In the genomic region with DNA sequence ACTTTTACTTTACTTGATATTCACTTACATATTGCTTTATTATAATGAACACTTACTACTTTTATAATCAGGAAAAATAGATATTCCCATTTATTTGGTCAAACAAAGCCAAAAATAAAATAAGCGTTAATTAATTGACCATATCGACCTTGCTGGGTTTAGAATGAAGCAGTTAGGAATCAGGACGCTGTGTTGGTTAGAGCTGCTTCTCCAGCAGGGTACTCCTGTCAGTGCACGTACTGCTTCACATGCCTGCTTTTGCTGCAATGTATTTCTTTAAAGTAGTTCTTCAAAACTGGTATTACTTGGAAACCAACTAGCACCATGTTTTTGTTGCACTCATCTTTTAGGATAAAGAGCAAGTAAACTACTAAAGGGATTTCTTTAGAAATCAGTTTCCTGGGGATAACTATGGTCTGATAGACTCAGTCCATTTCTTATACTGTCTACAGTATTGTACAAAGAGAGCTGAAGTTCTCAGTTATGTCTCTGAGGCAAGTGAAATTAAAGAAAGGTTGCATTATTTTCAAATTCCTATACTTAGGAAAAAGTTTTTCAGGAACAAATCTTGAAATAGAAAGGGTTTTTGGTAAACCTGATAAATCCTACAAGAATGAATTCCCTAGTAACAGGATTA, we compare ENCODE assay signal across 1 cellular context.
A peak's percentile ranks its signal among the peaks of the same experiment; 100 is the strongest.
TF ChIP-seq lines count a peak whose summit lies in the region.

No MANE protein-coding gene starts in this region.

TF ChIP-seq in K562, 482 proteins besides CTCF, POLR2A, EP300 and RAD21:
- TF ChIP-seq, protein P1, sequence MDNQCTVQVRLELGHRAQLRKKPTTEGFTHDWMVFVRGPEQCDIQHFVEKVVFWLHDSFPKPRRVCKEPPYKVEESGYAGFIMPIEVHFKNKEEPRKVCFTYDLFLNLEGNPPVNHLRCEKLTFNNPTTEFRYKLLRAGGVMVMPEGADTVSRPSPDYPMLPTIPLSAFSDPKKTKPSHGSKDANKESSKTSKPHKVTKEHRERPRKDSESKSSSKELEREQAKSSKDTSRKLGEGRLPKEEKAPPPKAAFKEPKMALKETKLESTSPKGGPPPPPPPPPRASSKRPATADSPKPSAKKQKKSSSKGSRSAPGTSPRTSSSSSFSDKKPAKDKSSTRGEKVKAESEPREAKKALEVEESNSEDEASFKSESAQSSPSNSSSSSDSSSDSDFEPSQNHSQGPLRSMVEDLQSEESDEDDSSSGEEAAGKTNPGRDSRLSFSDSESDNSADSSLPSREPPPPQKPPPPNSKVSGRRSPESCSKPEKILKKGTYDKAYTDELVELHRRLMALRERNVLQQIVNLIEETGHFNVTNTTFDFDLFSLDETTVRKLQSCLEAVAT (IDR thresholded peaks at IDR 0.05) = peak in 1 of 2 experiments; percentile 68; a peak in 1 of 4 replicates
- TF ChIP-seq, protein P2, sequence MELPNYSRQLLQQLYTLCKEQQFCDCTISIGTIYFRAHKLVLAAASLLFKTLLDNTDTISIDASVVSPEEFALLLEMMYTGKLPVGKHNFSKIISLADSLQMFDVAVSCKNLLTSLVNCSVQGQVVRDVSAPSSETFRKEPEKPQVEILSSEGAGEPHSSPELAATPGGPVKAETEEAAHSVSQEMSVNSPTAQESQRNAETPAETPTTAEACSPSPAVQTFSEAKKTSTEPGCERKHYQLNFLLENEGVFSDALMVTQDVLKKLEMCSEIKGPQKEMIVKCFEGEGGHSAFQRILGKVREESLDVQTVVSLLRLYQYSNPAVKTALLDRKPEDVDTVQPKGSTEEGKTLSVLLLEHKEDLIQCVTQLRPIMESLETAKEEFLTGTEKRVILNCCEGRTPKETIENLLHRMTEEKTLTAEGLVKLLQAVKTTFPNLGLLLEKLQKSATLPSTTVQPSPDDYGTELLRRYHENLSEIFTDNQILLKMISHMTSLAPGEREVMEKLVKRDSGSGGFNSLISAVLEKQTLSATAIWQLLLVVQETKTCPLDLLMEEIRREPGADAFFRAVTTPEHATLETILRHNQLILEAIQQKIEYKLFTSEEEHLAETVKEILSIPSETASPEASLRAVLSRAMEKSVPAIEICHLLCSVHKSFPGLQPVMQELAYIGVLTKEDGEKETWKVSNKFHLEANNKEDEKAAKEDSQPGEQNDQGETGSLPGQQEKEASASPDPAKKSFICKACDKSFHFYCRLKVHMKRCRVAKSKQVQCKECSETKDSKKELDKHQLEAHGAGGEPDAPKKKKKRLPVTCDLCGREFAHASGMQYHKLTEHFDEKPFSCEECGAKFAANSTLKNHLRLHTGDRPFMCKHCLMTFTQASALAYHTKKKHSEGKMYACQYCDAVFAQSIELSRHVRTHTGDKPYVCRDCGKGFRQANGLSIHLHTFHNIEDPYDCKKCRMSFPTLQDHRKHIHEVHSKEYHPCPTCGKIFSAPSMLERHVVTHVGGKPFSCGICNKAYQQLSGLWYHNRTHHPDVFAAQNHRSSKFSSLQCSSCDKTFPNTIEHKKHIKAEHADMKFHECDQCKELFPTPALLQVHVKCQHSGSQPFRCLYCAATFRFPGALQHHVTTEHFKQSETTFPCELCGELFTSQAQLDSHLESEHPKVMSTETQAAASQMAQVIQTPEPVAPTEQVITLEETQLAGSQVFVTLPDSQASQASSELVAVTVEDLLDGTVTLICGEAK (IDR thresholded peaks at IDR 0.05) = no peak
- TF ChIP-seq, protein P2 (CRISPR knock-in tag; IDR thresholded peaks at IDR 0.05) = no peak
- TF ChIP-seq, protein P3, sequence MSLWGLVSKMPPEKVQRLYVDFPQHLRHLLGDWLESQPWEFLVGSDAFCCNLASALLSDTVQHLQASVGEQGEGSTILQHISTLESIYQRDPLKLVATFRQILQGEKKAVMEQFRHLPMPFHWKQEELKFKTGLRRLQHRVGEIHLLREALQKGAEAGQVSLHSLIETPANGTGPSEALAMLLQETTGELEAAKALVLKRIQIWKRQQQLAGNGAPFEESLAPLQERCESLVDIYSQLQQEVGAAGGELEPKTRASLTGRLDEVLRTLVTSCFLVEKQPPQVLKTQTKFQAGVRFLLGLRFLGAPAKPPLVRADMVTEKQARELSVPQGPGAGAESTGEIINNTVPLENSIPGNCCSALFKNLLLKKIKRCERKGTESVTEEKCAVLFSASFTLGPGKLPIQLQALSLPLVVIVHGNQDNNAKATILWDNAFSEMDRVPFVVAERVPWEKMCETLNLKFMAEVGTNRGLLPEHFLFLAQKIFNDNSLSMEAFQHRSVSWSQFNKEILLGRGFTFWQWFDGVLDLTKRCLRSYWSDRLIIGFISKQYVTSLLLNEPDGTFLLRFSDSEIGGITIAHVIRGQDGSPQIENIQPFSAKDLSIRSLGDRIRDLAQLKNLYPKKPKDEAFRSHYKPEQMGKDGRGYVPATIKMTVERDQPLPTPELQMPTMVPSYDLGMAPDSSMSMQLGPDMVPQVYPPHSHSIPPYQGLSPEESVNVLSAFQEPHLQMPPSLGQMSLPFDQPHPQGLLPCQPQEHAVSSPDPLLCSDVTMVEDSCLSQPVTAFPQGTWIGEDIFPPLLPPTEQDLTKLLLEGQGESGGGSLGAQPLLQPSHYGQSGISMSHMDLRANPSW (CRISPR knock-in tag; IDR thresholded peaks at IDR 0.05) = no peak
